10 cellular contexts compared by ENCODE assay signal in genomic region chr1:173330149-173330951, GRCh38.
A peak's percentile ranks its signal among the peaks of the same experiment; 100 is the strongest.
DNase-seq lines count a peak whose midpoint lies in the region; ATAC-seq, FAIRE-seq and TF ChIP-seq lines count a peak whose summit lies in the region.
"Had no signal": no experiment of that assay in that cellular context is flagged by ENCODE, and none has a peak within 500 bp of the region (broad histone marks: within the 10 kb centered on the region; RNA-seq: fewer than 3 reads in every experiment).

No MANE protein-coding gene starts in this region.

- dilution Hi-C loops in endothelial cell of umbilical vein (cut with MboI; ENCODE audit: extremely low pct_ligation_motif_present, low sequenced_read_pairs): no loop called here

- H3K36me3 ChIP-seq in breast epithelium: no peaks in the 10 kb centered on the region
- no peaks in the 10 kb centered on the region for H3K36me3 ChIP-seq in RWPE2 (ENCODE audit: low read depth)
- no peaks in the 10 kb centered on the region for H3K36me3 ChIP-seq in endothelial cell of umbilical vein (ENCODE audit: control insufficient read depth in 2 of 2, extremely low read depth in 1 of 2, insufficient read depth in 2 of 2, low read length in 2 of 2)

- no peak for FAIRE-seq in endothelial cell of umbilical vein (lab: Jason Lieb, UNC)

- H3K27ac ChIP-seq in breast epithelium (no peak overlapping the region), RWPE2 (ENCODE audit: poor library complexity, severe bottlenecking) (peak overlapping the region; percentile 60), endothelial cell of umbilical vein (ENCODE audit: insufficient read depth, low read depth, low read length) (no peak overlapping the region), dorsolateral prefrontal cortex (no peak overlapping the region)

- CTCF ChIA-PET in MCF 10A (lab: Yijun Ruan, JAX) (interaction anchor here (0.6 to 0.8 kb wide), 3 partner anchors 151 to 543 kb away, joined by 3 to 6 read pairs (median 3); no protein-coding TSS in a partner anchor), endothelial cell of umbilical vein (lab: Charles Lee) (interaction anchor here (0.6 to 1.7 kb wide), 4 partner anchors 11 to 588 kb away, joined by 3 to 5 read pairs (median 4); no protein-coding TSS in a partner anchor)

- no peak overlapping the region for H2AFZ ChIP-seq in endothelial cell of umbilical vein (ENCODE audit: low read depth, low read length)

- intact Hi-C loops in MCF 10A (cut with micrococcal nuclease): no loop called here
- intact Hi-C loops in breast epithelium (cut with DNase I; ENCODE audit: low total_unique reads): no loop called here
- intact Hi-C loops in endothelial cell of umbilical vein (cut with micrococcal nuclease): no loop called here
- intact Hi-C loops in dorsolateral prefrontal cortex (cut with DNase I): no loop called here

- H4K20me1 ChIP-seq in endothelial cell of umbilical vein (replicated peaks; ENCODE audit: control insufficient read depth, extremely low read depth, insufficient read depth, low read length): no peaks in the 10 kb centered on the region

- POLR2A ChIA-PET in MCF 10A (lab: Yijun Ruan, JAX): interaction anchor here (0.7 to 1.0 kb wide), 2 partner anchors 359 to 505 kb away, joined by 3 to 4 read pairs; no protein-coding TSS in a partner anchor
- POLR2A ChIA-PET in endothelial cell of umbilical vein (lab: Charles Lee): no interaction called here

- TF ChIP-seq CTCF in MCF 10A (IDR thresholded peaks at IDR 0.05; ENCODE audit: unreplicated experiment): no peak
- no peak for TF ChIP-seq CTCF in breast epithelium (IDR thresholded peaks at IDR 0.05)
- no peak for TF ChIP-seq CTCF in RWPE2 (IDR thresholded peaks at IDR 0.05; ENCODE audit: poor library complexity, severe bottlenecking)
- TF ChIP-seq CTCF in endothelial cell of umbilical vein (IDR thresholded peaks at IDR 0.05; ENCODE audit: extremely low read depth in 1 of 2, insufficient read depth in 1 of 2, low read depth in 1 of 2, low read length in 2 of 2): no peak
- TF ChIP-seq CTCF in dorsolateral prefrontal cortex (IDR thresholded peaks at IDR 0.05 in 54 of 56, conservative IDR thresholded peaks at IDR 0.05 in 2 of 56; ENCODE audit: low read depth in 1 of 56, partially characterized antibody in 56 of 56): no peak
- TF ChIP-seq CTCF in type B pancreatic cell (conservative IDR thresholded peaks at IDR 0.05): no peak

- H3K4me1 ChIP-seq in breast epithelium (peaks cover 0 to 4% of the 10 kb centered on the region in 2 donors), RWPE2 (ENCODE audit: insufficient read depth, poor library complexity, severe bottlenecking) (peaks cover 24% of the 10 kb centered on the region), endothelial cell of umbilical vein (ENCODE audit: control insufficient read depth, extremely low read depth, insufficient read depth, low read length) (peaks cover 15% of the 10 kb centered on the region)

- no peaks in the 10 kb centered on the region for H3K9me1 ChIP-seq in endothelial cell of umbilical vein (replicated peaks; ENCODE audit: control insufficient read depth, extremely low read depth, insufficient read depth, low read length)

- peak; percentile 82 for DNase-seq in MCF 10A (ENCODE audit: unreplicated experiment)
- DNase-seq in breast epithelium (ENCODE audit: low spot score in 2 of 2): no peak
- no peak for DNase-seq in RWPE2 (ENCODE audit: low spot score)
- peak; percentile 59 for DNase-seq in endothelial cell of umbilical vein (ENCODE audit: low read depth, low spot score)
- no peak for DNase-seq in dorsolateral prefrontal cortex
- no peak for DNase-seq in type B pancreatic cell (ENCODE audit: extremely low spot score, unreplicated experiment)
- DNase-seq: H7, NCI-H187 had no signal

- H3K79me2 ChIP-seq in endothelial cell of umbilical vein (ENCODE audit: control insufficient read depth, insufficient read depth, low read length): no peaks in the 10 kb centered on the region

- no peak overlapping the region for H3K9ac ChIP-seq in endothelial cell of umbilical vein (replicated peaks; ENCODE audit: extremely low read depth, insufficient read depth, low read length)

- TF ChIP-seq POLR2A in breast epithelium (IDR thresholded peaks at IDR 0.05) (no peak), endothelial cell of umbilical vein (IDR thresholded peaks at IDR 0.05; ENCODE audit: low read depth, low read length) (no peak)

- H3K27me3 Mint-ChIP-seq in MCF 10A (ENCODE audit: insufficient read depth, unreplicated experiment) (no peaks in the 10 kb centered on the region), type B pancreatic cell (no peaks in the 10 kb centered on the region)
- H3K27me3 Mint-ChIP-seq in stimulated activated memory B cell treated with anti-CD40 and anti-IgM and Interleukin-4, amounts not matched to agents 10 μg/mL and 1 μg/mL and 100 μg/mL, for 72 hours: no peaks in the 10 kb centered on the region

- H3K4me2 ChIP-seq in endothelial cell of umbilical vein (ENCODE audit: insufficient read depth, low read length): peak overlapping the region; percentile 42

- H3K36me3 Mint-ChIP-seq in MCF 10A (ENCODE audit: insufficient read depth, unreplicated experiment): no peaks in the 10 kb centered on the region
- H3K36me3 Mint-ChIP-seq in stimulated activated memory B cell treated with anti-CD40 and anti-IgM and Interleukin-4, amounts not matched to agents 10 μg/mL and 1 μg/mL and 100 μg/mL, for 72 hours: peaks cover 5% of the 10 kb centered on the region
- no peaks in the 10 kb centered on the region for H3K36me3 Mint-ChIP-seq in type B pancreatic cell

- H3K27me3 ChIP-seq in breast epithelium (no peaks in the 10 kb centered on the region), RWPE2 (ENCODE audit: insufficient read depth, poor library complexity, severe bottlenecking) (no peaks in the 10 kb centered on the region), endothelial cell of umbilical vein (ENCODE audit: control insufficient read depth in 2 of 2, insufficient read depth in 2 of 2, low read length in 2 of 2) (no peaks in the 10 kb centered on the region), dorsolateral prefrontal cortex (no peaks in the 10 kb centered on the region)

- H3K4me3 ChIP-seq in breast epithelium: no peak overlapping the region
- H3K4me3 ChIP-seq in RWPE2 (ENCODE audit: severe bottlenecking): no peak overlapping the region
- H3K4me3 ChIP-seq in endothelial cell of umbilical vein (replicated peaks in 1 of 3; ENCODE audit: insufficient read depth in 1 of 3, low read depth in 1 of 3, low read length in 3 of 3): no peak overlapping the region
- no peak overlapping the region for H3K4me3 ChIP-seq in dorsolateral prefrontal cortex

- H3K4me1 Mint-ChIP-seq in MCF 10A (ENCODE audit: insufficient read depth, unreplicated experiment) (peaks cover 29% of the 10 kb centered on the region), type B pancreatic cell (ENCODE audit: unreplicated experiment) (no peaks in the 10 kb centered on the region)
- peaks cover 41% of the 10 kb centered on the region for H3K4me1 Mint-ChIP-seq in stimulated activated memory B cell treated with anti-CD40 and anti-IgM and Interleukin-4, amounts not matched to agents 10 μg/mL and 1 μg/mL and 100 μg/mL, for 72 hours

- H3K27ac Mint-ChIP-seq in MCF 10A (ENCODE audit: low read depth, unreplicated experiment): peak overlapping the region; percentile 73
- H3K27ac Mint-ChIP-seq in stimulated activated memory B cell treated with anti-CD40 and anti-IgM and Interleukin-4, amounts not matched to agents 10 μg/mL and 1 μg/mL and 100 μg/mL, for 72 hours: peak overlapping the region; percentile 94
- no peak overlapping the region for H3K27ac Mint-ChIP-seq in type B pancreatic cell

- no peaks in the 10 kb centered on the region for H3K9me3 ChIP-seq in breast epithelium
- no peaks in the 10 kb centered on the region for H3K9me3 ChIP-seq in RWPE2 (ENCODE audit: severe bottlenecking)
- no peaks in the 10 kb centered on the region for H3K9me3 ChIP-seq in endothelial cell of umbilical vein (replicated peaks; ENCODE audit: control insufficient read depth, insufficient read depth, low read length)

- BruUV-seq in MCF 10A (replicated peaks; lab: Mats Ljungman, UMichigan) (no TSS peak), endothelial cell of umbilical vein (replicated peaks; lab: Mats Ljungman, UMichigan) (no TSS peak)

- ATAC-seq in RWPE2 (ENCODE audit: low read depth): peak; percentile 75
- no peak for ATAC-seq in stimulated activated memory B cell treated with anti-CD40 and anti-IgM and Interleukin-4, amounts not matched to agents 10 μg/mL and 1 μg/mL and 100 μg/mL, for 72 hours
- ATAC-seq in HG03521 (IDR thresholded peaks at IDR 0.05; ENCODE audit: unreplicated experiment): no peak

- H3K4me3 Mint-ChIP-seq in MCF 10A (ENCODE audit: unreplicated experiment): no peak overlapping the region
- peak overlapping the region; percentile 66 for H3K4me3 Mint-ChIP-seq in stimulated activated memory B cell treated with anti-CD40 and anti-IgM and Interleukin-4, amounts not matched to agents 10 μg/mL and 1 μg/mL and 100 μg/mL, for 72 hours
- no peak overlapping the region for H3K4me3 Mint-ChIP-seq in type B pancreatic cell

- H3K9me3 Mint-ChIP-seq in MCF 10A (ENCODE audit: unreplicated experiment): peaks cover 3% of the 10 kb centered on the region
- H3K9me3 Mint-ChIP-seq in stimulated activated memory B cell treated with anti-CD40 and anti-IgM and Interleukin-4, amounts not matched to agents 10 μg/mL and 1 μg/mL and 100 μg/mL, for 72 hours: no peaks in the 10 kb centered on the region
- H3K9me3 Mint-ChIP-seq in type B pancreatic cell: no peaks in the 10 kb centered on the region

TF ChIP-seq in endothelial cell of umbilical vein, 7 proteins besides CTCF, POLR2A, EP300 and RAD21:
- TF ChIP-seq EZH2 (IDR thresholded peaks at IDR 0.05; ENCODE audit: borderline replicate concordance, low read depth, low read length, severe bottlenecking) (no peak), MAX (IDR thresholded peaks at IDR 0.05; ENCODE audit: insufficient read depth, insufficient read length) (no peak), POLR2AphosphoS5 (IDR thresholded peaks at IDR 0.05; ENCODE audit: insufficient read depth, low read depth, low read length) (no peak), JUN (IDR thresholded peaks at IDR 0.05; ENCODE audit: borderline replicate concordance, insufficient read depth, insufficient read length, low read depth) (peak; percentile 67), GATA2 (IDR thresholded peaks at IDR 0.05; ENCODE audit: insufficient read depth, insufficient read length, low read depth, low read length) (no peak), MYC (IDR thresholded peaks at IDR 0.05; ENCODE audit: low read depth, low read length) (no peak), FOS (IDR thresholded peaks at IDR 0.05; ENCODE audit: borderline replicate concordance, insufficient read depth, low read length) (peak; percentile 66)

Comparison
In these comparisons a context has a peak if more than half of its experiments do, and no peak if none do; other contexts are left out.
1. DNase-seq: peak in MCF 10A (single experiment) and endothelial cell of umbilical vein (single experiment); none in breast epithelium (0 of 2), RWPE2 (single experiment), dorsolateral prefrontal cortex (0 of 10) and type B pancreatic cell (single experiment).